8 cellular contexts compared by ENCODE assay signal in genomic region chr9:131276891-131277672, GRCh38. TPM values are rescaled to one million over a fixed set of nuclear protein-coding genes. Genes with fewer than 3 reads are reported as not detected.
A peak's percentile ranks its signal among the peaks of the same experiment; 100 is the strongest.
DNase-seq lines count a peak whose midpoint lies in the region; ATAC-seq and TF ChIP-seq lines count a peak whose summit lies in the region.

No MANE protein-coding gene starts in this region.

- TF ChIP-seq CTCF in GM12875 (IDR thresholded peaks at IDR 0.05; ENCODE audit: borderline replicate concordance, insufficient read depth, low read depth, low read length) (peak; percentile 6; the same call in 1 of the 2 replicates), liver (IDR thresholded peaks at IDR 0.05; ENCODE audit: low read depth, low read length, missing input control) (no peak), upper lobe of left lung (IDR thresholded peaks at IDR 0.05) (peak in 1 of 6 experiments; percentile 12)

- no peak for TF ChIP-seq EP300 in upper lobe of left lung (IDR thresholded peaks at IDR 0.05)

- H3K27me3 ChIP-seq in MG63 (no peaks in the 10 kb centered on the region; the same call in 1 of the 2 replicates), liver (ENCODE audit: control insufficient read depth in 4 of 4, insufficient read depth in 4 of 4, low read length in 3 of 4) (peaks cover 0 to 6% (median 0%) of the 10 kb centered on the region in 4 donors), upper lobe of left lung (peaks cover 0 to 6% (median 0%) of the 10 kb centered on the region in 4 donors)

- H3K9me3 ChIP-seq in MG63 (no peaks in the 10 kb centered on the region), liver (ENCODE audit: control insufficient read depth in 4 of 4, low read length in 3 of 4) (no peaks in the 10 kb centered on the region), upper lobe of left lung (no peaks in the 10 kb centered on the region)

- TF ChIP-seq POLR2A in upper lobe of left lung (IDR thresholded peaks at IDR 0.05) = peak in 1 of 4 donors; percentile 15

- no peak for DNase-seq in MG63
- peak; percentile 24 for DNase-seq in astrocyte of the hippocampus (ENCODE audit: low read depth, low spot score)
- DNase-seq in upper lobe of left lung = peak in 1 of 2 donors; percentile 91
- no peak for DNase-seq in retina
- DNase-seq in NCI-H2081 treated with DMSO at 0.1 percent for 48 hours (lab: John Stamatoyannopoulos, UW) = no peak

- 3% methylated on average over 107 of the region's 107 CpGs for WGBS in liver
- 1% methylated on average over 21 of the region's 107 CpGs; no CpG with 5 or more reads in 1 of the 2 donors for WGBS in upper lobe of left lung, 2 donors

- H3K4me1 ChIP-seq in liver (ENCODE audit: control insufficient read depth in 4 of 4, insufficient read depth in 4 of 4, low read length in 3 of 4) (peaks cover 2 to 9% (median 4%) of the 10 kb centered on the region in 4 donors), upper lobe of left lung (peaks cover 20 to 57% (median 30%) of the 10 kb centered on the region in 4 donors)

- no peak overlapping the region for H3K9ac ChIP-seq in liver (ENCODE audit: low read depth in 1 of 2, low read length in 2 of 2)

- TF ChIP-seq RAD21 in liver (IDR thresholded peaks at IDR 0.05) = no peak

- peak overlapping the region; percentile 43 to 50 for H3K27ac ChIP-seq in liver (ENCODE audit: low read depth in 1 of 2, low read length in 2 of 2)
- H3K27ac ChIP-seq in upper lobe of left lung = peak overlapping the region; percentile 87 to 93 (median 92)

- peak overlapping the region; percentile 58 for H3K4me3 ChIP-seq in GM12875 (ENCODE audit: low read depth, low read length)
- peak overlapping the region; percentile 34; the same call in 1 of the 2 replicates for H3K4me3 ChIP-seq in MG63
- H3K4me3 ChIP-seq in liver (ENCODE audit: low read depth in 1 of 3, low read length in 3 of 3) = peak overlapping the region in 2 of 3 donors; percentile 28 to 77
- peak overlapping the region; percentile 71 to 86 (median 81) for H3K4me3 ChIP-seq in upper lobe of left lung

- ATAC-seq in upper lobe of left lung (ENCODE audit: low FRiP score in 2 of 2) (peak in 1 of 2 donors; percentile 9), HG03432 (IDR thresholded peaks at IDR 0.05; ENCODE audit: unreplicated experiment) (no peak)

- no peaks in the 10 kb centered on the region for H3K36me3 ChIP-seq in MG63
- H3K36me3 ChIP-seq in liver (ENCODE audit: control insufficient read depth in 4 of 4, insufficient read depth in 3 of 4, low read depth in 1 of 4, low read length in 3 of 4) = no peaks in the 10 kb centered on the region
- H3K36me3 ChIP-seq in upper lobe of left lung = no peaks in the 10 kb centered on the region

TF ChIP-seq in liver, 16 proteins besides CTCF, POLR2A, EP300 and RAD21:
- no peak for TF ChIP-seq SP1 (IDR thresholded peaks at IDR 0.05)
- TF ChIP-seq FOXA2 (IDR thresholded peaks at IDR 0.05) = no peak
- TF ChIP-seq, protein P1, sequence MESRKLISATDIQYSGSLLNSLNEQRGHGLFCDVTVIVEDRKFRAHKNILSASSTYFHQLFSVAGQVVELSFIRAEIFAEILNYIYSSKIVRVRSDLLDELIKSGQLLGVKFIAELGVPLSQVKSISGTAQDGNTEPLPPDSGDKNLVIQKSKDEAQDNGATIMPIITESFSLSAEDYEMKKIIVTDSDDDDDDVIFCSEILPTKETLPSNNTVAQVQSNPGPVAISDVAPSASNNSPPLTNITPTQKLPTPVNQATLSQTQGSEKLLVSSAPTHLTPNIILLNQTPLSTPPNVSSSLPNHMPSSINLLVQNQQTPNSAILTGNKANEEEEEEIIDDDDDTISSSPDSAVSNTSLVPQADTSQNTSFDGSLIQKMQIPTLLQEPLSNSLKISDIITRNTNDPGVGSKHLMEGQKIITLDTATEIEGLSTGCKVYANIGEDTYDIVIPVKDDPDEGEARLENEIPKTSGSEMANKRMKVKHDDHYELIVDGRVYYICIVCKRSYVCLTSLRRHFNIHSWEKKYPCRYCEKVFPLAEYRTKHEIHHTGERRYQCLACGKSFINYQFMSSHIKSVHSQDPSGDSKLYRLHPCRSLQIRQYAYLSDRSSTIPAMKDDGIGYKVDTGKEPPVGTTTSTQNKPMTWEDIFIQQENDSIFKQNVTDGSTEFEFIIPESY (IDR thresholded peaks at IDR 0.05) = no peak
- no peak for TF ChIP-seq TAF1 (conservative IDR thresholded peaks at IDR 0.05)
- no peak for TF ChIP-seq GABPA (IDR thresholded peaks at IDR 0.05 in 1 of 2, conservative IDR thresholded peaks at IDR 0.05 in 1 of 2)
- no peak for TF ChIP-seq EGR1 (IDR thresholded peaks at IDR 0.05; ENCODE audit: low read depth in 2 of 2)
- no peak for TF ChIP-seq FOXA1 (IDR thresholded peaks at IDR 0.05)
- TF ChIP-seq YY1 (IDR thresholded peaks at IDR 0.05) = no peak
- no peak for TF ChIP-seq NR2F2 (IDR thresholded peaks at IDR 0.05)
- no peak for TF ChIP-seq RXRA (IDR thresholded peaks at IDR 0.05)
- no peak for TF ChIP-seq JUND (IDR thresholded peaks at IDR 0.05)
- TF ChIP-seq REST (IDR thresholded peaks at IDR 0.05) = no peak
- TF ChIP-seq HNF4G (IDR thresholded peaks at IDR 0.05) = no peak

RNA-seq across cellular contexts. Expression of gene FAM78A, which starts 0.8 kb away (rescaled TPM):
- 0.64 and 0.82 TPM in 2 replicates for total RNA-seq in MG63 (2014; rRNA removed; shearing (Covaris generic); ENCODE audit: low replicate concordance)
- total RNA-seq in liver = 1 to 10 TPM; 2.1 to 6.6 TPM
- 1 to 10 TPM in 1 of 2 donors, under 1 TPM in 1; 0.25 to 1.2 TPM for polyA plus RNA-seq in liver
- 10 to 100 TPM in 2 of 6 donors, 1 to 10 TPM in 4; 4.5 to 19.1 (median 9.3) TPM for total RNA-seq in upper lobe of left lung

RNA-seq across cellular contexts. Expression of gene PLPP7, which starts 12.4 kb away (rescaled TPM):
- 8.1 and 16.3 TPM in 2 replicates for total RNA-seq in MG63 (2014; rRNA removed; shearing (Covaris generic); ENCODE audit: low replicate concordance)
- total RNA-seq in liver = under 1 TPM; 0.51 to 0.59 TPM
- polyA plus RNA-seq in liver = under 1 TPM in 1 of 2 donors, not detected in 1; 0.18 TPM
- total RNA-seq in upper lobe of left lung = 1 to 10 TPM in 4 of 6 donors, under 1 TPM in 2; 0.76 to 3.2 (median 1.6) TPM
